In the genomic region with DNA sequence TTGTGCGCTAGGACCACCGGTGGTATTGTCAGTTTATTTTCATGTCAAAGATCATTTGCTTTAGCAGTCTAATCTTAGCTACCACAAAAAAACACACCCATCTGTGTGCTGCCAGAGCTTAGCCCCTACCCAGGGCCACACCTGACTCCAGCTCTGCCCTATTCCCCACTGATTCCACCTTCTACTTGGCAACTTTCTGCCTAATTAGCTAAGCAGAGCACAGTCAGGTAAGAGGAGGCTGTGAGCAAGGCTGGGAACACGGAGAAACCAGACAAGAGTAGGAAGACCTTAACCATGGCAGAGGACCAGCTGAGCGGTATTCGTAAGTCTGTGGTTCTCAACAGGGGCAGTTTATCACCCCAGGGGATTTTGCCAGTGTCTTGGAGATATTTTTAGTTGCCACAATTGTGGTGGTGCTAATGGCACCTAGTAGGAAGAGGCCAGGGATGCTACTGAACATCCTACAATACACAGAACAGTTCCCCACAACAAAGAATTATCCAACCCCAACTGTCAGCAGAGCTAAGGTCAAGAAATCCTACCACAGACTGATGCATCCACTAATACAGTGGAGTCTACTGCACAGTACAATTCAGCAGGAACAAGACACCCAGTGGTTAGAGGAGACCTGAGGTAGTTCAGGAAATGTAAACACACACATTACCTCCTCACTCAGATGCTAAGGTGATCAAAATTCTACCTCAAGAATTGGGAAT, we compare ENCODE assay signal across 8 cellular contexts.
DNase-seq lines count a peak whose midpoint lies in the region; ATAC-seq and TF ChIP-seq lines count a peak whose summit lies in the region.

No MANE protein-coding gene starts in this region.

- DNase-seq in NB4 (ENCODE audit: low read depth) (peak; percentile 49), esophagus muscularis mucosa (ENCODE audit: extremely low spot score) (no peak), mesenchymal stem cell (no peak), NCI-H345 (lab: John Stamatoyannopoulos, UW) (no peak), dermis blood vessel endothelial cell (no peak), dedifferentiated amniotic fluid mesenchymal stem cell (ENCODE audit: extremely low spot score) (no peak)

- WGBS in esophagus muscularis mucosa = 72% methylated on average over 5 of the region's 5 CpGs
- WGBS in mesenchymal stem cell = 80% methylated on average over 5 of the region's 5 CpGs

- H2BK120ac ChIP-seq in mesenchymal stem cell (ENCODE audit: low read depth, low read length) = no peak overlapping the region

- H3K9me3 ChIP-seq in DOHH2 (ENCODE audit: control insufficient read depth, insufficient read depth, low read length) (no peaks in the 10 kb centered on the region), esophagus muscularis mucosa (no peaks in the 10 kb centered on the region), mesenchymal stem cell (ENCODE audit: control insufficient read depth, low read length) (no peaks in the 10 kb centered on the region)

- no peak overlapping the region for H2BK12ac ChIP-seq in mesenchymal stem cell (ENCODE audit: low read length in 2 of 2)

- H3K79me1 ChIP-seq in mesenchymal stem cell (replicated peaks; ENCODE audit: low read length, poor library complexity, severe bottlenecking) = peaks cover 16% of the 10 kb centered on the region

- TF ChIP-seq CTCF in DOHH2 (IDR thresholded peaks at IDR 0.05; ENCODE audit: low read depth, low read length, poor library complexity, severe bottlenecking) (no peak), NB4 (IDR thresholded peaks at IDR 0.05; ENCODE audit: low read depth, low read length) (no peak), esophagus muscularis mucosa (IDR thresholded peaks at IDR 0.05) (no peak)

- TF ChIP-seq POLR2A in NB4 (IDR thresholded peaks at IDR 0.05; ENCODE audit: extremely low read depth, insufficient read length) (no peak), esophagus muscularis mucosa (IDR thresholded peaks at IDR 0.05; ENCODE audit: low read depth) (no peak)

- no peak for TF ChIP-seq EP300 in esophagus muscularis mucosa (IDR thresholded peaks at IDR 0.05)

- H3K79me2 ChIP-seq in DOHH2 (ENCODE audit: control insufficient read depth, low read length) = peaks cover 8% of the 10 kb centered on the region

- H3K14ac ChIP-seq in mesenchymal stem cell (ENCODE audit: low read length in 2 of 2) = no peak overlapping the region

- H3K18ac ChIP-seq in mesenchymal stem cell (ENCODE audit: low read depth in 1 of 2, low read length in 2 of 2) = no peak overlapping the region

- H3K4me3 ChIP-seq in DOHH2 (ENCODE audit: low read length) (peak overlapping the region; percentile 57), NB4 (ENCODE audit: low read depth, low read length) (peak overlapping the region; percentile 33), esophagus muscularis mucosa (peak overlapping the region; percentile 13 to 24 (median 16)), mesenchymal stem cell (ENCODE audit: insufficient read depth in 1 of 2, low read depth in 1 of 2, low read length in 2 of 2) (peak overlapping the region in 1 of 2 experiments; percentile 34)

- H3K4me1 ChIP-seq in DOHH2 (ENCODE audit: control insufficient read depth, low read length) (peaks cover 18% of the 10 kb centered on the region), esophagus muscularis mucosa (peaks cover 13 to 27% (median 16%) of the 10 kb centered on the region in 4 donors), mesenchymal stem cell (ENCODE audit: control insufficient read depth, insufficient read depth, low read depth, low read length) (peaks cover 1% of the 10 kb centered on the region)

- no peak overlapping the region for H4K8ac ChIP-seq in mesenchymal stem cell (ENCODE audit: low read length)

- no peaks in the 10 kb centered on the region for H3K36me3 ChIP-seq in DOHH2 (ENCODE audit: control insufficient read depth, low read length)
- no peaks in the 10 kb centered on the region for H3K36me3 ChIP-seq in esophagus muscularis mucosa
- H3K36me3 ChIP-seq in mesenchymal stem cell (ENCODE audit: control insufficient read depth in 1 of 2, insufficient read depth in 2 of 2, low read depth in 1 of 2, low read length in 2 of 2) = no peaks in the 10 kb centered on the region

- ATAC-seq in GM21526 (IDR thresholded peaks at IDR 0.05; ENCODE audit: low FRiP score, unreplicated experiment) = peak; percentile 47

- intact Hi-C loops in esophagus muscularis mucosa (cut with DNase I) = no loop called here

- no peak overlapping the region for H3K23ac ChIP-seq in mesenchymal stem cell (ENCODE audit: low read length in 2 of 2)

- no peak overlapping the region for H2BK15ac ChIP-seq in mesenchymal stem cell (ENCODE audit: low read depth, poor library complexity, severe bottlenecking)

- H2BK5ac ChIP-seq in mesenchymal stem cell (ENCODE audit: low read depth, low read length, poor library complexity, severe bottlenecking) = no peak overlapping the region

- H3K9me2 ChIP-seq in DOHH2 (replicated peaks; ENCODE audit: control insufficient read depth, low read length) = no peaks in the 10 kb centered on the region

- no peaks in the 10 kb centered on the region for H3K27me3 ChIP-seq in DOHH2 (ENCODE audit: control insufficient read depth, low read length)
- no peaks in the 10 kb centered on the region for H3K27me3 ChIP-seq in esophagus muscularis mucosa
- no peaks in the 10 kb centered on the region for H3K27me3 ChIP-seq in mesenchymal stem cell (ENCODE audit: control insufficient read depth in 1 of 2, insufficient read depth in 1 of 2, low read length in 2 of 2)

- H3K4ac ChIP-seq in mesenchymal stem cell (ENCODE audit: low read depth in 1 of 2, low read length in 2 of 2) = no peak overlapping the region

- no peak overlapping the region for H4K91ac ChIP-seq in mesenchymal stem cell (ENCODE audit: low read length)

- no peak overlapping the region for H3K27ac ChIP-seq in DOHH2 (ENCODE audit: low read depth, low read length)
- no peak overlapping the region for H3K27ac ChIP-seq in esophagus muscularis mucosa (replicated peaks in 1 of 4)
- no peak overlapping the region for H3K27ac ChIP-seq in mesenchymal stem cell (ENCODE audit: low read length, poor library complexity, severe bottlenecking)

- H2AFZ ChIP-seq in mesenchymal stem cell (ENCODE audit: low read depth, low read length) = no peak overlapping the region

- H3K9ac ChIP-seq in mesenchymal stem cell (ENCODE audit: low read length) = no peak overlapping the region

- no peaks in the 10 kb centered on the region for H3F3A ChIP-seq in DOHH2 (ENCODE audit: control insufficient read depth, insufficient read depth)

- peak overlapping the region; percentile 50 for H3K4me2 ChIP-seq in DOHH2 (ENCODE audit: low read length)
- H3K4me2 ChIP-seq in mesenchymal stem cell (ENCODE audit: low read length, poor library complexity, severe bottlenecking) = no peak overlapping the region

- no peaks in the 10 kb centered on the region for H4K20me1 ChIP-seq in DOHH2 (ENCODE audit: control insufficient read depth, insufficient read depth, low read depth, low read length)

- no peak overlapping the region for H2AK5ac ChIP-seq in mesenchymal stem cell (ENCODE audit: low read length, severe bottlenecking)
